In genomic region chr13:75636339-75637095, GRCh38 we compare ENCODE assay signal across 7 cellular contexts.
DNase-seq lines count a peak whose midpoint lies in the region; ATAC-seq and TF ChIP-seq lines count a peak whose summit lies in the region.

No MANE protein-coding gene starts in this region.

- peaks cover 7 to 10% of the 10 kb centered on the region in 2 donors for H3K27me3 Mint-ChIP-seq in stimulated activated naive B cell treated with anti-CD40 and anti-IgM and Interleukin-4, amounts not matched to agents 10 μg/mL and 1 μg/mL and 100 μg/mL, for 72 hours

- peaks cover 0 to 6% of the 10 kb centered on the region in 2 donors for H3K36me3 Mint-ChIP-seq in stimulated activated naive B cell treated with anti-CD40 and anti-IgM and Interleukin-4, amounts not matched to agents 10 μg/mL and 1 μg/mL and 100 μg/mL, for 72 hours

- TF ChIP-seq POLR2A in GM18505 (IDR thresholded peaks at IDR 0.05; ENCODE audit: borderline replicate concordance, extremely low read depth, insufficient read depth, insufficient read length), result peak; percentile 56

- H3K27ac Mint-ChIP-seq in stimulated activated naive B cell treated with anti-CD40 and anti-IgM and Interleukin-4, amounts not matched to agents 10 μg/mL and 1 μg/mL and 100 μg/mL, for 72 hours, result peak overlapping the region; percentile 47

- no peaks in the 10 kb centered on the region for H3K27me3 ChIP-seq in effector memory CD4-positive, alpha-beta T cell (replicated peaks; ENCODE audit: control insufficient read depth, insufficient read depth, low read length, poor library complexity, severe bottlenecking)

- H3K9me3 ChIP-seq in effector memory CD4-positive, alpha-beta T cell (ENCODE audit: control insufficient read depth, low read length), result no peaks in the 10 kb centered on the region

- no peaks in the 10 kb centered on the region for H3K36me3 ChIP-seq in effector memory CD4-positive, alpha-beta T cell (ENCODE audit: control insufficient read depth, insufficient read depth, low read length)

- ATAC-seq in GM18505 (IDR thresholded peaks at IDR 0.05; ENCODE audit: unreplicated experiment) (peak; percentile 54), HG02588 (IDR thresholded peaks at IDR 0.05; ENCODE audit: unreplicated experiment) (peak; percentile 47)
- ATAC-seq in stimulated activated naive B cell treated with anti-CD40 and anti-IgM and Interleukin-4, amounts not matched to agents 10 μg/mL and 1 μg/mL and 100 μg/mL, for 72 hours (replicated peaks), result peak; percentile 70

- peak; percentile 48 for DNase-seq in MV-4-11 (lab: John Stamatoyannopoulos, UW)
- DNase-seq in activated CD4-positive, alpha-beta T cell treated with anti-CD3 and anti-CD28 coated beads, Interleukin-2, amount 50 U/mL, for 4 hours, result peak; percentile 23 to 26
- peak; percentile 3 to 23 (median 15) for DNase-seq in effector memory CD4-positive, alpha-beta T cell
- peak; percentile 14 for DNase-seq in midbrain (lab: John Stamatoyannopoulos, UW)
- peak; percentile 32 for DNase-seq in stimulated activated naive B cell treated with anti-CD40 and anti-IgM and Interleukin-4, amounts not matched to agents 10 μg/mL and 1 μg/mL and 100 μg/mL, for 72 hours

- peak overlapping the region; percentile 81 to 85 for H3K4me3 Mint-ChIP-seq in stimulated activated naive B cell treated with anti-CD40 and anti-IgM and Interleukin-4, amounts not matched to agents 10 μg/mL and 1 μg/mL and 100 μg/mL, for 72 hours

- peak overlapping the region; percentile 81 for H3K4me3 ChIP-seq in effector memory CD4-positive, alpha-beta T cell (ENCODE audit: insufficient read depth, low read depth, low read length, poor library complexity, severe bottlenecking)

- no peaks in the 10 kb centered on the region for H3K4me1 ChIP-seq in effector memory CD4-positive, alpha-beta T cell (ENCODE audit: control insufficient read depth, insufficient read depth, low read length, poor library complexity, severe bottlenecking)

- peak overlapping the region; percentile 52 for H3K27ac ChIP-seq in effector memory CD4-positive, alpha-beta T cell (ENCODE audit: insufficient read depth, low read length, poor library complexity, severe bottlenecking)

- H3K4me1 Mint-ChIP-seq in stimulated activated naive B cell treated with anti-CD40 and anti-IgM and Interleukin-4, amounts not matched to agents 10 μg/mL and 1 μg/mL and 100 μg/mL, for 72 hours, result peaks cover 2 to 11% of the 10 kb centered on the region in 2 donors

- no peaks in the 10 kb centered on the region for H3K9me3 Mint-ChIP-seq in stimulated activated naive B cell treated with anti-CD40 and anti-IgM and Interleukin-4, amounts not matched to agents 10 μg/mL and 1 μg/mL and 100 μg/mL, for 72 hours

Comparison
In these comparisons a context has a peak if more than half of its experiments do, and no peak if none do; other contexts are left out.
1. Peak in every context shown above with its lines: DNase-seq, ATAC-seq, H3K4me3 ChIP-seq and H3K27ac ChIP-seq.